ENCODE assay signal across 10 cellular contexts in the genomic region with DNA sequence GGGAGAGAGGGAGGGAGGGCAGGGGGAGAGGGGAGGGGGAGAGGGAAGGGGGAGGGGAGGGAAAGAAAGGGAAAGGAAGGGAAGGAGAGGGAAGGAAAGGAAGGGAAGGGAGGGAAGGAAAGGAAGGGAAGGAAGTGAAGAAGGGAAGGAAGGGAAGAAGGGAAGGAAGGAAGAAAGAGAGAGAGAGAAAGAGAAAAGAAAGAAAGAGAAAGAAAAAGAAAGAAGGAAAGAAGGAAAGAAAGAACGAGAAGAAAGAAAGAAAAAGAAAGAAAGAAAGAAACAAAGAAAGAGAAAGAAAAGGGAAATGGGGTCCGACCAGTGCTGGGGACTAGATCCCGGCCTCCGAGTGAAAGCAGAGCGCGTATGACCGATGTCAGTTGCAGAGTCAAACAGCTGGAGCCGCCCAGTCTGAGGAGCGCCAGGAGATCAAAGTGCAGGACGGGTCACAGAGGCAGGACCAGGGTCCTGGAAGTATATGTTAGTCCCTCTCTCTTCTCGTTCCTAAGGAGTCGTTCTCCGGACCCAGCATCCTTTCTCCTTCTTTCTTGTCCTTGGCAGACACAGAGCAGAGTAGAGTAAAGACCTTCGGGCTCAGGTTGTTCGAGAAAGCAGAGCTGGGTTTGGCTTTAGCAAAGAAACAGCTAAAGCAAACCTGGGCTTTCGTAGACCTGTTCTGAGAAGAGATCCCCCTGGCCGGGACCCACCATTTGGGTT.
DNase-seq lines count a peak whose midpoint lies in the region; ATAC-seq and TF ChIP-seq lines count a peak whose summit lies in the region.
"Had no signal": no experiment of that assay in that cellular context is flagged by ENCODE, and none has a peak within 500 bp of the region (broad histone marks: within the 10 kb centered on the region; RNA-seq: fewer than 3 reads in every experiment).

No MANE protein-coding gene starts in this region.

- ATAC-seq in HG03521 (IDR thresholded peaks at IDR 0.05; ENCODE audit: unreplicated experiment) = peak; percentile 23
- ATAC-seq in central memory CD8-positive, alpha-beta T cell (replicated peaks; ENCODE audit: extremely low read depth, poor library complexity, severe bottlenecking) = no peak
- no peak for ATAC-seq in GM18519 (IDR thresholded peaks at IDR 0.05; ENCODE audit: low FRiP score, unreplicated experiment)

- DNase-seq in DMS53 (lab: John Stamatoyannopoulos, UW) (peak; percentile 40), DMS53 treated with DMSO at 0.1 percent for 48 hours (lab: John Stamatoyannopoulos, UW; ENCODE audit: unreplicated experiment) (no peak), nephron progenitor cell (peak; percentile 55), GM03348 (ENCODE audit: low spot score) (no peak), adrenal gland (no peak)
- DNase-seq in central memory CD8-positive, alpha-beta T cell (ENCODE audit: low spot score in 2 of 2) = no peak

- H3K4me3 ChIP-seq in adrenal gland = no peak overlapping the region

- H3K9me3 Mint-ChIP-seq in central memory CD8-positive, alpha-beta T cell = no peaks in the 10 kb centered on the region
- H3K9me3 Mint-ChIP-seq in nephron progenitor cell = peaks cover 5% of the 10 kb centered on the region

- no peaks in the 10 kb centered on the region for H3K9me3 ChIP-seq in adrenal gland (replicated peaks in 1 of 3)
- H3K9me3 ChIP-seq: neutrophil had no signal

- H3K36me3 ChIP-seq in adrenal gland (replicated peaks in 1 of 2) = no peaks in the 10 kb centered on the region
- H3K36me3 ChIP-seq: neutrophil had no signal

- peaks cover 10% of the 10 kb centered on the region for H3K4me1 Mint-ChIP-seq in central memory CD8-positive, alpha-beta T cell
- H3K4me1 Mint-ChIP-seq in nephron progenitor cell = peaks cover 64% of the 10 kb centered on the region

- H3K27me3 Mint-ChIP-seq in central memory CD8-positive, alpha-beta T cell = peaks cover 31% of the 10 kb centered on the region
- H3K27me3 Mint-ChIP-seq in nephron progenitor cell (ENCODE audit: low read depth, poor library complexity) = peaks cover 2% of the 10 kb centered on the region

- H3K27ac Mint-ChIP-seq in central memory CD8-positive, alpha-beta T cell (ENCODE audit: low read depth) = no peak overlapping the region
- no peak overlapping the region for H3K27ac Mint-ChIP-seq in nephron progenitor cell

- H3K27me3 ChIP-seq in adrenal gland = peaks cover 21% of the 10 kb centered on the region

- intact Hi-C loops in adrenal gland (cut with DNase I) = loop anchor here (10.0 kb wide), 2 partner anchors 376 to 516 kb away; no protein-coding TSS in a partner anchor

- no peak for TF ChIP-seq CTCF in nephron progenitor cell (IDR thresholded peaks at IDR 0.05)
- TF ChIP-seq CTCF in adrenal gland (IDR thresholded peaks at IDR 0.05) = no peak

- no peak for TF ChIP-seq POLR2A in adrenal gland (IDR thresholded peaks at IDR 0.05)

- H3K4me1 ChIP-seq in adrenal gland (replicated peaks in 1 of 2) = no peaks in the 10 kb centered on the region

- WGBS in adrenal gland, 4 donors = 2 to 4% (median 4%) methylated on average over 17 of the region's 17 CpGs

- no peaks in the 10 kb centered on the region for H3K36me3 Mint-ChIP-seq in central memory CD8-positive, alpha-beta T cell (ENCODE audit: insufficient read depth)
- no peaks in the 10 kb centered on the region for H3K36me3 Mint-ChIP-seq in nephron progenitor cell (ENCODE audit: low read depth)

- H3K27ac ChIP-seq in adrenal gland = no peak overlapping the region
- H3K27ac ChIP-seq: 22Rv1, neutrophil had no signal

- H3K4me3 Mint-ChIP-seq in central memory CD8-positive, alpha-beta T cell = peak overlapping the region; percentile 38
- H3K4me3 Mint-ChIP-seq in nephron progenitor cell = peak overlapping the region; percentile 83

Comparison
In these comparisons a context has a peak if more than half of its experiments do, and no peak if none do; other contexts are left out.
1. DNase-seq: peak in DMS53 (single experiment) and nephron progenitor cell (single experiment); none in DMS53 treated with DMSO at 0.1 percent for 48 hours (single experiment), central memory CD8-positive, alpha-beta T cell (0 of 2), GM03348 (single experiment) and adrenal gland (0 of 7).